ENCODE assay signal across 15 cellular contexts in the genomic region with DNA sequence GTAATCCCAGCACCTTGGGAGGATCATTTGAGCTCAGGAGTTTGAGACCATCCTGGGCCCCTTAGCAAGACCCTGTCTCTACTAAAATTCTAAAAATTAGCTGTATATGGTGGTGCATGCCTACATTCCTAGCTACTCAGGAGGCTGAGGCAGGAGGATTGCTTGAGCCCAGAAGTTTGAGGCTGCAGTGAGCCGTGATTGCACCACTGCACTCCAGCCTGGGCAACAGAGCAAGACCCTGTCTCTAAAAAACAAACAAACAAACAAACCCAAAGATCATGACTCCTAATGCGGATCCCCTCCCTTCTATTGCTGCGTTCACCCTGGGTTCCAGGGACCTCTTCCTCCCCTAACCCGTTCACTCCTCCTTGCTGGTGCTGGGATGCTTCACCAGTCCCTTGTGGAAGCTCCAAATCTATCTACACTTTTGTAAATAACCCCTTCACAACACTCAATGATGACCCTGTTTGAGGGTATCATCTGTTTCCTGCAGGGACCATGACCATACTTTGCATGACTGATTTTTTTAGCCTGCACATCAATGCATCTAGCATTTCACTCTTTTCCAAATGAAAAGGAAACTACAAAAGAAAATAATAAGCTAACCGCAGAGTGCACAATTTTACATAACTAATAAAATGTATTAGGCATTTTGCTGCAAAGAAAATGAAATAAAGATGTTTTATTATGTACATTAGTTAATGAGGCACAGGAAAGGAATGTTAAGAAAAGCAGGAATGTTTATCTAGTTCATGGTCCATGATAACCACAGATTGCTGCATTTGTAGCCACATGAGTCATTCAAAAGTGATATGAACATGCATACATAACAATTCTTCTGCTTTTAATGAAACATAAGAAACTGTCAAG. TPM values are rescaled to one million over a fixed set of nuclear protein-coding genes. Genes with fewer than 3 reads are reported as not detected.
A peak's percentile ranks its signal among the peaks of the same experiment; 100 is the strongest.
DNase-seq lines count a peak whose midpoint lies in the region; ATAC-seq, FAIRE-seq and TF ChIP-seq lines count a peak whose summit lies in the region.
"Had no signal": no experiment of that assay in that cellular context is flagged by ENCODE, and none has a peak within 500 bp of the region (broad histone marks: within the 10 kb centered on the region; RNA-seq: fewer than 3 reads in every experiment).

No MANE protein-coding gene starts in this region.

- POLR2A ChIA-PET in MCF 10A (lab: Yijun Ruan, JAX) = interaction anchor here (0.7 to 0.9 kb wide), 2 partner anchors 12 to 103 kb away, joined by 3 to 4 read pairs; no protein-coding TSS in a partner anchor

- CTCF ChIA-PET in MCF 10A (lab: Yijun Ruan, JAX) = interaction anchor here (0.5 to 0.6 kb wide), 3 partner anchors 10 to 338 kb away, joined by 3 read pairs; no protein-coding TSS in a partner anchor

- no peaks in the 10 kb centered on the region for H3K27me3 ChIP-seq in breast epithelium
- H3K27me3 ChIP-seq: thyroid gland had no signal

- H3K4me1 Mint-ChIP-seq in MCF 10A (ENCODE audit: insufficient read depth, unreplicated experiment) = peaks cover 6% of the 10 kb centered on the region
- H3K4me1 Mint-ChIP-seq: B cell had no signal

- TF ChIP-seq CTCF in MCF 10A (IDR thresholded peaks at IDR 0.05; ENCODE audit: unreplicated experiment) = no peak
- no peak for TF ChIP-seq CTCF in breast epithelium (IDR thresholded peaks at IDR 0.05)

- no peaks in the 10 kb centered on the region for H3K36me3 ChIP-seq in breast epithelium
- H3K36me3 ChIP-seq: thyroid gland had no signal

- H3K4me1 ChIP-seq in breast epithelium = no peaks in the 10 kb centered on the region

- intact Hi-C loops in MCF 10A (cut with micrococcal nuclease) = no loop called here
- intact Hi-C loops in breast epithelium (cut with DNase I; ENCODE audit: low total_unique reads) = no loop called here

- no peak overlapping the region for H3K4me3 Mint-ChIP-seq in MCF 10A (ENCODE audit: unreplicated experiment)
- H3K4me3 Mint-ChIP-seq: B cell had no signal

- H3K9me3 ChIP-seq in breast epithelium = peaks cover 0 to 5% of the 10 kb centered on the region in 2 donors
- H3K9me3 ChIP-seq: thyroid gland had no signal

- H3K9me3 Mint-ChIP-seq in MCF 10A (ENCODE audit: unreplicated experiment) = no peaks in the 10 kb centered on the region

- DNase-seq in MCF 10A (ENCODE audit: unreplicated experiment) (peak; percentile 70), breast epithelium (ENCODE audit: low spot score in 2 of 2) (no peak), fibroblast of the conjunctiva (ENCODE audit: low read depth) (peak; percentile 67), urothelium cell line (ENCODE audit: low spot score) (peak; percentile 53), occipital lobe (lab: John Stamatoyannopoulos, UW) (no peak), pons (ENCODE audit: low spot score) (no peak)
- no peak for DNase-seq in stimulated activated CD4-positive, alpha-beta T cell treated with anti-CD3 and anti-CD28 coated beads, Interleukin-4, amount 100 ng/mL, for 1 hour
- DNase-seq: activated CD4-positive, alpha-beta T cell treated with anti-CD3 and anti-CD28 coated beads for 4 hours; activated gamma-delta T cell; left cardiac atrium; posterior cingulate gyrus; RPMI8226; thyroid gland had no signal

- H3K27ac Mint-ChIP-seq in MCF 10A (ENCODE audit: low read depth, unreplicated experiment) = no peak overlapping the region
- H3K27ac Mint-ChIP-seq: B cell had no signal

- TF ChIP-seq POLR2A in breast epithelium (IDR thresholded peaks at IDR 0.05) = no peak

- peaks cover 11% of the 10 kb centered on the region for H3K27me3 Mint-ChIP-seq in MCF 10A (ENCODE audit: insufficient read depth, unreplicated experiment)

- H3K27ac ChIP-seq in breast epithelium = no peak overlapping the region
- H3K27ac ChIP-seq: thyroid gland had no signal

- BruUV-seq in MCF 10A (replicated peaks; lab: Mats Ljungman, UMichigan) = no TSS peak

- ATAC-seq in SK-N-SH treated with all-trans-retinoic acid at 6 μM for 48 hours = peak; percentile 97

- no peak overlapping the region for H3K4me3 ChIP-seq in breast epithelium
- H3K4me3 ChIP-seq: thyroid gland had no signal

- no peak for FAIRE-seq in urothelium cell line (lab: Jason Lieb, UNC)

- no peaks in the 10 kb centered on the region for H3K36me3 Mint-ChIP-seq in MCF 10A (ENCODE audit: insufficient read depth, unreplicated experiment)

TF ChIP-seq in SK-N-SH treated with all-trans-retinoic acid at 6 μM for 48 hours, 23 proteins besides CTCF, POLR2A, EP300 and RAD21:
- no peak for TF ChIP-seq ZFP30 (CRISPR knock-in tag; IDR thresholded peaks at IDR 0.05)
- TF ChIP-seq CSDC2 (CRISPR knock-in tag; IDR thresholded peaks at IDR 0.05) = no peak; the same call in 1 of the 2 replicates
- TF ChIP-seq, protein P1, sequence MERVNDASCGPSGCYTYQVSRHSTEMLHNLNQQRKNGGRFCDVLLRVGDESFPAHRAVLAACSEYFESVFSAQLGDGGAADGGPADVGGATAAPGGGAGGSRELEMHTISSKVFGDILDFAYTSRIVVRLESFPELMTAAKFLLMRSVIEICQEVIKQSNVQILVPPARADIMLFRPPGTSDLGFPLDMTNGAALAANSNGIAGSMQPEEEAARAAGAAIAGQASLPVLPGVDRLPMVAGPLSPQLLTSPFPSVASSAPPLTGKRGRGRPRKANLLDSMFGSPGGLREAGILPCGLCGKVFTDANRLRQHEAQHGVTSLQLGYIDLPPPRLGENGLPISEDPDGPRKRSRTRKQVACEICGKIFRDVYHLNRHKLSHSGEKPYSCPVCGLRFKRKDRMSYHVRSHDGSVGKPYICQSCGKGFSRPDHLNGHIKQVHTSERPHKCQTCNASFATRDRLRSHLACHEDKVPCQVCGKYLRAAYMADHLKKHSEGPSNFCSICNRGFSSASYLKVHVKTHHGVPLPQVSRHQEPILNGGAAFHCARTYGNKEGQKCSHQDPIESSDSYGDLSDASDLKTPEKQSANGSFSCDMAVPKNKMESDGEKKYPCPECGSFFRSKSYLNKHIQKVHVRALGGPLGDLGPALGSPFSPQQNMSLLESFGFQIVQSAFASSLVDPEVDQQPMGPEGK (CRISPR knock-in tag; IDR thresholded peaks at IDR 0.05; ENCODE audit: borderline replicate concordance) = peak; percentile 98
- no peak; the same call in 1 of the 2 replicates for TF ChIP-seq GLIS3 (CRISPR knock-in tag; IDR thresholded peaks at IDR 0.05)
- TF ChIP-seq, protein P2, sequence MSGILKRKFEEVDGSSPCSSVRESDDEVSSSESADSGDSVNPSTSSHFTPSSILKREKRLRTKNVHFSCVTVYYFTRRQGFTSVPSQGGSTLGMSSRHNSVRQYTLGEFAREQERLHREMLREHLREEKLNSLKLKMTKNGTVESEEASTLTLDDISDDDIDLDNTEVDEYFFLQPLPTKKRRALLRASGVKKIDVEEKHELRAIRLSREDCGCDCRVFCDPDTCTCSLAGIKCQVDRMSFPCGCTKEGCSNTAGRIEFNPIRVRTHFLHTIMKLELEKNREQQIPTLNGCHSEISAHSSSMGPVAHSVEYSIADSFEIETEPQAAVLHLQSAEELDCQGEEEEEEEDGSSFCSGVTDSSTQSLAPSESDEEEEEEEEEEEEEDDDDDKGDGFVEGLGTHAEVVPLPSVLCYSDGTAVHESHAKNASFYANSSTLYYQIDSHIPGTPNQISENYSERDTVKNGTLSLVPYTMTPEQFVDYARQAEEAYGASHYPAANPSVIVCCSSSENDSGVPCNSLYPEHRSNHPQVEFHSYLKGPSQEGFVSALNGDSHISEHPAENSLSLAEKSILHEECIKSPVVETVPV (CRISPR knock-in tag; IDR thresholded peaks at IDR 0.05) = peak; percentile 96
- TF ChIP-seq, protein P3, sequence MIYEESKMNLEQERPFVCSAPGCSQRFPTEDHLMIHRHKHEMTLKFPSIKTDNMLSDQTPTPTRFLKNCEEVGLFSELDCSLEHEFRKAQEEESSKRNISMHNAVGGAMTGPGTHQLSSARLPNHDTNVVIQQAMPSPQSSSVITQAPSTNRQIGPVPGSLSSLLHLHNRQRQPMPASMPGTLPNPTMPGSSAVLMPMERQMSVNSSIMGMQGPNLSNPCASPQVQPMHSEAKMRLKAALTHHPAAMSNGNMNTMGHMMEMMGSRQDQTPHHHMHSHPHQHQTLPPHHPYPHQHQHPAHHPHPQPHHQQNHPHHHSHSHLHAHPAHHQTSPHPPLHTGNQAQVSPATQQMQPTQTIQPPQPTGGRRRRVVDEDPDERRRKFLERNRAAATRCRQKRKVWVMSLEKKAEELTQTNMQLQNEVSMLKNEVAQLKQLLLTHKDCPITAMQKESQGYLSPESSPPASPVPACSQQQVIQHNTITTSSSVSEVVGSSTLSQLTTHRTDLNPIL (CRISPR knock-in tag; IDR thresholded peaks at IDR 0.05; ENCODE audit: low read depth) = peak; percentile 97
- TF ChIP-seq ISL1 (CRISPR knock-in tag; IDR thresholded peaks at IDR 0.05) = peak; percentile 100
- no peak; the same call in 1 of the 2 replicates for TF ChIP-seq ZC3H10 (CRISPR knock-in tag; IDR thresholded peaks at IDR 0.05)
- TF ChIP-seq, protein P4, sequence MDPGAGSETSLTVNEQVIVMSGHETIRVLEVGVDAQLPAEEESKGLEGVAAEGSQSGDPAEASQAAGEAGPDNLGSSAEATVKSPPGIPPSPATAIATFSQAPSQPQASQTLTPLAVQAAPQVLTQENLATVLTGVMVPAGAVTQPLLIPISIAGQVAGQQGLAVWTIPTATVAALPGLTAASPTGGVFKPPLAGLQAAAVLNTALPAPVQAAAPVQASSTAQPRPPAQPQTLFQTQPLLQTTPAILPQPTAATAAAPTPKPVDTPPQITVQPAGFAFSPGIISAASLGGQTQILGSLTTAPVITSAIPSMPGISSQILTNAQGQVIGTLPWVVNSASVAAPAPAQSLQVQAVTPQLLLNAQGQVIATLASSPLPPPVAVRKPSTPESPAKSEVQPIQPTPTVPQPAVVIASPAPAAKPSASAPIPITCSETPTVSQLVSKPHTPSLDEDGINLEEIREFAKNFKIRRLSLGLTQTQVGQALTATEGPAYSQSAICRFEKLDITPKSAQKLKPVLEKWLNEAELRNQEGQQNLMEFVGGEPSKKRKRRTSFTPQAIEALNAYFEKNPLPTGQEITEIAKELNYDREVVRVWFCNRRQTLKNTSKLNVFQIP (CRISPR knock-in tag; IDR thresholded peaks at IDR 0.05; ENCODE audit: borderline replicate concordance, low read depth) = peak; percentile 87; the same call in 1 of the 2 replicates
- peak; percentile 76; the same call in 1 of the 2 replicates for TF ChIP-seq TCF4 (CRISPR knock-in tag; IDR thresholded peaks at IDR 0.05; ENCODE audit: borderline replicate concordance)
- TF ChIP-seq TOX (CRISPR knock-in tag; IDR thresholded peaks at IDR 0.05; ENCODE audit: borderline replicate concordance) = peak; percentile 83
TF ChIP-seq in SK-N-SH treated with all-trans-retinoic acid at 6 μM for 48 hours: peak in this region for 7.

RNA-seq across cellular contexts. Expression of a gene that starts 30.5 kb away (rescaled TPM):
- total RNA-seq in MCF 10A (2022) (not detected in 2 replicates), breast epithelium (1 to 10 TPM; 3.7 to 6.7 (median 5.6) TPM), occipital lobe (29.5 TPM)

Comparison
In these comparisons a context has a peak if more than half of its experiments do, and no peak if none do; other contexts are left out.
1. DNase-seq: peak in MCF 10A (single experiment), fibroblast of the conjunctiva (single experiment) and urothelium cell line (single experiment); none in breast epithelium (0 of 2), occipital lobe (single experiment), stimulated activated CD4-positive, alpha-beta T cell treated with anti-CD3 and anti-CD28 coated beads, Interleukin-4, amount 100 ng/mL, for 1 hour (single experiment) and pons (single experiment).